ENCODE assay signal across 18 cellular contexts in genomic region chr5:116401546-116401945, GRCh38.
"Had no signal": no experiment of that assay in that cellular context is flagged by ENCODE, and none has a peak within 500 bp of the region (broad histone marks: within the 10 kb centered on the region; RNA-seq: fewer than 3 reads in every experiment).

No MANE protein-coding gene starts in this region.

- H3K4me3 ChIP-seq: MG63 had no signal

- DNase-seq: IMR-90, Karpas-422, KG1, MG63, NCI-H1092, NCI-H1105 treated with DMSO at 0.1 percent for 48 hours, NCI-H1417 treated with DMSO at 0.1 percent for 48 hours, NCI-H1694 treated with DMSO at 0.1 percent for 48 hours, NCI-H2029, NCI-H2081 treated with DMSO at 0.1 percent for 48 hours, NCI-H2227 treated with DMSO at 0.1 percent for 48 hours, NCI-H524 treated with DMSO at 0.1 percent for 48 hours, NCI-H774, SHP77 had no signal

- H3K36me3 ChIP-seq: MG63 had no signal

- ATAC-seq: HepG2, Panc1, SK-N-SH treated with all-trans-retinoic acid at 6 μM for 48 hours had no signal

- H3K27ac ChIP-seq: RWPE1 had no signal

- H3K9me3 ChIP-seq: MG63 had no signal

- H3K27me3 ChIP-seq: MG63 had no signal
